ENCODE assay signal across 21 cellular contexts in the genomic region with DNA sequence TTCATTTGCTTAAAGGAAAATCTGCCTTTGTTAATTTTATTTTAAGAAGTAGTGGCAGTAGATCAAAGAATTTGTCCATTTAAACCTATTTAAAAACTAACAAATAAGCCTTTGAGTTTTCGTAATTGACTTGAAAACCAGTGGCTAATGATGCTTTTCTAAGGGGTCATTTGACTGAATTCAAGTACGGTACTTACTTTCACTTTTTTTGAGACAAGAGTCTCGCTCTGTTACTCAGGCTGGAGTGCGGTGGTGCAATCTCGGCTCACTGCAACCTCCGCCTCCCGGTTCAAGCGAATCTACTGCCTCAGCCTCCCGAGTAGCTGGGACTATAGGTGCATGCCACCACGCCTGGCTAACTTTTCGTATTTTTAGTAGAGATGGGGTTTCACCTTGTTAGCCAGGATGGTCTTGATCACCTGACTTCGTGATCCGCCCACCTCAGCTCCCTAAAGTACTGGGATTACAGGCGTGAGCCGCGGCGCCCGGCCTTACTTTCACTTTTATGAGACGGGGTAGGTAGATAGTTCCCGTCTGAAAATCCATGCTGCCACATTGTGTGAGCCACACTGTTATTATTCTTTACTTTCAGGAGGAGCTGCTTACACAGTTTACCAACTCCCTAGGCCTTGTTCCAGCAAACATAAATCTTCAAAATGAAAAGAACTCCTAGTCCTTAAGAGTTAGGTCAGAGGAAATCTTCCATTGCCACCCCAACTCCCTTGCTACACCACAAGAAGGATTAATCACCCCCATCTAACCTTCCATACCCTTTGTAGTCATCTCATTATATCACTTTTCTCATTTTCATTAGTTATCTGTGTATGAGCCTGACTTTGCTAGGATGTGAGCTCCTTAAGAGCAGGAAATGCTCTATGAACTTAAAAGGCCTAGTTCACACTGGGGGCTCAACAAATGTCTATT.
DNase-seq lines count a peak whose midpoint lies in the region; ATAC-seq, FAIRE-seq and TF ChIP-seq lines count a peak whose summit lies in the region.
"Had no signal": no experiment of that assay in that cellular context is flagged by ENCODE, and none has a peak within 500 bp of the region (broad histone marks: within the 10 kb centered on the region; RNA-seq: fewer than 3 reads in every experiment).

No MANE protein-coding gene starts in this region.

- no peaks in the 10 kb centered on the region for H3K79me2 ChIP-seq in GM12878 (ENCODE audit: control insufficient read depth, insufficient read depth, low read length)
- H3K79me2 ChIP-seq: parathyroid adenoma had no signal

- H3K9me3 ChIP-seq in GM12878 (replicated peaks; ENCODE audit: control insufficient read depth, insufficient read depth, low read length), result no peaks in the 10 kb centered on the region
- H3K9me3 ChIP-seq: HAP-1, left ventricle myocardium inferior, thoracic aorta had no signal

- in situ Hi-C loops in GM12878 (cut with MboI), result no loop called here

- no peak overlapping the region for H3K9ac ChIP-seq in GM12878 (ENCODE audit: control insufficient read depth, insufficient read depth, low read length)
- H3K9ac ChIP-seq: parathyroid adenoma had no signal

- H3K4me1 Mint-ChIP-seq in stimulated activated effector memory CD8-positive, alpha-beta T cell treated with anti-CD3 and anti-CD28 coated beads, Interleukin-12 subunit alpha, Interleukin-12 subunit beta, amount 100 ng/mL, for 72 hours, result no peaks in the 10 kb centered on the region
- H3K4me1 Mint-ChIP-seq: activated CD4-positive, alpha-beta memory T cell treated with anti-CD3 and anti-CD28 coated beads, Interleukin-2, amount 10 ng/mL, durations not matched to agents 7 days and 5 days; central memory CD8-positive, alpha-beta T cell; nephron progenitor cell had no signal

- no peaks in the 10 kb centered on the region for H3K36me3 ChIP-seq in GM12878 (ENCODE audit: control insufficient read depth in 2 of 2, insufficient read depth in 2 of 2, low read length in 1 of 2)
- H3K36me3 ChIP-seq: HAP-1, left ventricle myocardium inferior, thoracic aorta had no signal

- peak overlapping the region; percentile 34 for H2AFZ ChIP-seq in GM12878 (ENCODE audit: control insufficient read depth, low read depth, low read length)
- H2AFZ ChIP-seq: parathyroid adenoma had no signal

- no peak overlapping the region for H3K27ac ChIP-seq in GM12878 (ENCODE audit: control insufficient read depth, insufficient read depth)
- H3K27ac ChIP-seq: left ventricle myocardium inferior, parathyroid adenoma, thoracic aorta had no signal

- SMC1A ChIA-PET in GM12878 (lab: Charles Lee; ENCODE audit: uncharacterized antibody, unreplicated experiment), result interaction anchor here (0.6 kb wide), 1 partner anchor 197 kb away, joined by 3 read pairs; no protein-coding TSS in a partner anchor

- 40% methylated on average over 20 of the region's 20 CpGs for WGBS in GM12878 (ENCODE audit: insufficient coverage, insufficient replicate concordance, low lambda C conversion rate, missing lambda C conversion rate)

- ATAC-seq in GM12878, result no peak
- ATAC-seq in stimulated activated effector memory CD8-positive, alpha-beta T cell treated with anti-CD3 and anti-CD28 coated beads, Interleukin-12 subunit alpha, Interleukin-12 subunit beta, amount 100 ng/mL, for 72 hours, result no peak
- no peak for ATAC-seq in GM18519 (IDR thresholded peaks at IDR 0.05; ENCODE audit: low FRiP score, unreplicated experiment)
- no peak for ATAC-seq in HG02763 (IDR thresholded peaks at IDR 0.05; ENCODE audit: unreplicated experiment)
- ATAC-seq: CD8-positive, alpha-beta T cell; esophagus mucosa had no signal

- H3K27ac Mint-ChIP-seq in stimulated activated effector memory CD8-positive, alpha-beta T cell treated with anti-CD3 and anti-CD28 coated beads, Interleukin-12 subunit alpha, Interleukin-12 subunit beta, amount 100 ng/mL, for 72 hours, result no peak overlapping the region
- H3K27ac Mint-ChIP-seq: activated CD4-positive, alpha-beta memory T cell treated with anti-CD3 and anti-CD28 coated beads, Interleukin-2, amount 10 ng/mL, durations not matched to agents 7 days and 5 days; activated naive CD4-positive, alpha-beta T cell treated with anti-CD3 and anti-CD28 coated beads for 36 hours; CD8-positive, alpha-beta T cell; nephron progenitor cell had no signal

- RAD21 ChIA-PET in GM12878 (lab: Charles Lee; ENCODE audit: unreplicated experiment), result no interaction called here

- no peak for TF ChIP-seq POLR2A in GM12892 (IDR thresholded peaks at IDR 0.05; ENCODE audit: low read depth, low read length)
- TF ChIP-seq POLR2A in GM12878 (IDR thresholded peaks at IDR 0.05; ENCODE audit: low read depth, low read length), result no peak

- DNase-seq in GM12892 (ENCODE audit: insufficient read length), result no peak
- DNase-seq in NCI-H2227 treated with DMSO at 0.1 percent for 48 hours (lab: John Stamatoyannopoulos, UW), result peak; percentile 44
- no peak for DNase-seq in GM12878 (ENCODE audit: low read depth, low spot score)
- peak; percentile 35 for DNase-seq in medulla oblongata (ENCODE audit: extremely low spot score)
- DNase-seq in stimulated activated effector memory CD8-positive, alpha-beta T cell treated with anti-CD3 and anti-CD28 coated beads, Interleukin-12 subunit alpha, Interleukin-12 subunit beta, amount 100 ng/mL, for 72 hours (ENCODE audit: low spot score in 2 of 2), result no peak
- DNase-seq: activated CD4-positive, alpha-beta memory T cell treated with anti-CD3 and anti-CD28 coated beads, Interleukin-2, amount 10 ng/mL, durations not matched to agents 7 days and 5 days; activated naive CD4-positive, alpha-beta T cell treated with anti-CD3 and anti-CD28 coated beads for 36 hours; CD8-positive, alpha-beta T cell; Karpas-422; left ventricle myocardium inferior; midbrain; NCI-H748 treated with DMSO at 0.1 percent for 48 hours; nephron progenitor cell; T-helper 9 cell had no signal

- CTCF ChIA-PET in GM12878 (lab: Yijun Ruan, JAX), result no interaction called here

- peak overlapping the region; percentile 42; the same call in 1 of the 2 replicates for H3K4me2 ChIP-seq in GM12878 (ENCODE audit: control insufficient read depth, insufficient read depth)

- no peak for TF ChIP-seq RAD21 in GM12878 (IDR thresholded peaks at IDR 0.05; ENCODE audit: insufficient read depth, low read depth, low read length)

- no peaks in the 10 kb centered on the region; a peak in 1 of 4 replicates for H3K27me3 ChIP-seq in GM12878 (replicated peaks in 1 of 2; ENCODE audit: control insufficient read depth in 2 of 2, insufficient read depth in 2 of 2, low read length in 1 of 2)

- no peaks in the 10 kb centered on the region for H3K36me3 Mint-ChIP-seq in stimulated activated effector memory CD8-positive, alpha-beta T cell treated with anti-CD3 and anti-CD28 coated beads, Interleukin-12 subunit alpha, Interleukin-12 subunit beta, amount 100 ng/mL, for 72 hours
- H3K36me3 Mint-ChIP-seq: CD8-positive, alpha-beta T cell had no signal

- H4K20me1 ChIP-seq in GM12878 (ENCODE audit: control insufficient read depth, insufficient read depth), result no peaks in the 10 kb centered on the region

- intact Hi-C loops in GM12878 (cut with micrococcal nuclease; ENCODE audit: unreplicated experiment), result no loop called here

- H3K9me3 Mint-ChIP-seq in stimulated activated effector memory CD8-positive, alpha-beta T cell treated with anti-CD3 and anti-CD28 coated beads, Interleukin-12 subunit alpha, Interleukin-12 subunit beta, amount 100 ng/mL, for 72 hours, result peaks cover 13% of the 10 kb centered on the region
- H3K9me3 Mint-ChIP-seq: nephron progenitor cell had no signal

- H3K4me3 Mint-ChIP-seq in stimulated activated effector memory CD8-positive, alpha-beta T cell treated with anti-CD3 and anti-CD28 coated beads, Interleukin-12 subunit alpha, Interleukin-12 subunit beta, amount 100 ng/mL, for 72 hours, result no peak overlapping the region
- H3K4me3 Mint-ChIP-seq: activated CD4-positive, alpha-beta memory T cell treated with anti-CD3 and anti-CD28 coated beads, Interleukin-2, amount 10 ng/mL, durations not matched to agents 7 days and 5 days; activated naive CD4-positive, alpha-beta T cell treated with anti-CD3 and anti-CD28 coated beads for 36 hours; CD8-positive, alpha-beta T cell; central memory CD8-positive, alpha-beta T cell; nephron progenitor cell had no signal

- no peak for TF ChIP-seq CTCF in GM12878 (IDR thresholded peaks at IDR 0.05 in 2 of 3, conservative IDR thresholded peaks at IDR 0.05 in 1 of 3; ENCODE audit: control insufficient read depth in 2 of 3, extremely low read depth in 1 of 3, insufficient read depth in 1 of 3, low read depth in 3 of 3, low read length in 3 of 3)

- TF ChIP-seq EP300 in GM12878 (IDR thresholded peaks at IDR 0.05; ENCODE audit: borderline replicate concordance in 1 of 2, control insufficient read depth in 1 of 2, low read depth in 2 of 2, low read length in 2 of 2), result no peak

- FAIRE-seq in GM12892 (lab: Jason Lieb, UNC) (peak; percentile 33), GM12878 (lab: Jason Lieb, UNC) (no peak)

- no peaks in the 10 kb centered on the region for H3K4me1 ChIP-seq in GM12878 (ENCODE audit: control insufficient read depth, insufficient read depth, low read length)
- H3K4me1 ChIP-seq: HAP-1, left ventricle myocardium inferior had no signal

- H3K4me3 ChIP-seq in GM12878, result no peak overlapping the region; the same call in 1 of the 2 replicates
- H3K4me3 ChIP-seq: HAP-1, left ventricle myocardium inferior, thoracic aorta had no signal

- BruUV-seq in GM12878 (replicated peaks; lab: Mats Ljungman, UMichigan), result no TSS peak

- POLR2A ChIA-PET in GM12878 (lab: Charles Lee), result no interaction called here

TF ChIP-seq in GM12878, 131 proteins besides CTCF, POLR2A, EP300 and RAD21 (continues in another document):
- no peak for TF ChIP-seq CEBPZ (IDR thresholded peaks at IDR 0.05; ENCODE audit: low read depth, low read length)

Comparison
In these comparisons a context has a peak if more than half of its experiments do, and no peak if none do; other contexts are left out.
1. DNase-seq: peak in NCI-H2227 treated with DMSO at 0.1 percent for 48 hours (single experiment) and medulla oblongata (single experiment); none in GM12892 (single experiment), GM12878 (single experiment) and stimulated activated effector memory CD8-positive, alpha-beta T cell treated with anti-CD3 and anti-CD28 coated beads, Interleukin-12 subunit alpha, Interleukin-12 subunit beta, amount 100 ng/mL, for 72 hours (0 of 2).